9 cellular contexts compared by ENCODE assay signal in genomic region chr2:47300609-47301276, GRCh38.
DNase-seq lines count a peak whose midpoint lies in the region; ATAC-seq, FAIRE-seq and TF ChIP-seq lines count a peak whose summit lies in the region.
"Had no signal": no experiment of that assay in that cellular context is flagged by ENCODE, and none has a peak within 500 bp of the region (broad histone marks: within the 10 kb centered on the region; RNA-seq: fewer than 3 reads in every experiment).

No MANE protein-coding gene starts in this region.

- peaks cover 11% of the 10 kb centered on the region for H3K4me1 ChIP-seq in osteoblast (ENCODE audit: insufficient read depth, low read length)
- no peaks in the 10 kb centered on the region for H3K4me1 ChIP-seq in kidney (ENCODE audit: control insufficient read depth in 1 of 2, insufficient read depth in 1 of 2, low read depth in 1 of 2, low read length in 2 of 2)

- peak; percentile 74 for ATAC-seq in HG03108 (IDR thresholded peaks at IDR 0.05; ENCODE audit: unreplicated experiment)

- no peak for FAIRE-seq in kidney (lab: Jason Lieb, UNC)

- intact Hi-C loops in kidney (cut with DNase I): no loop called here

- H3K4me2 ChIP-seq in SU-DHL-6 (ENCODE audit: low read depth, low read length, poor library complexity, severe bottlenecking): peak overlapping the region; percentile 49
- no peak overlapping the region for H3K4me2 ChIP-seq in osteoblast (ENCODE audit: insufficient read depth, low read length)

- H3K27ac ChIP-seq in SU-DHL-6 (ENCODE audit: low read depth, low read length) (peak overlapping the region; percentile 81), osteoblast (ENCODE audit: low read depth, low read length) (no peak overlapping the region), kidney (ENCODE audit: low read depth in 2 of 2, low read length in 2 of 2) (no peak overlapping the region)
- H3K27ac ChIP-seq: 22Rv1 had no signal

- TF ChIP-seq CTCF in SU-DHL-6 (IDR thresholded peaks at IDR 0.05; ENCODE audit: insufficient read depth, low read length, poor library complexity, severe bottlenecking): no peak
- TF ChIP-seq CTCF in osteoblast (IDR thresholded peaks at IDR 0.05; ENCODE audit: extremely low read depth, low read depth, low read length): no peak
- TF ChIP-seq CTCF in kidney (IDR thresholded peaks at IDR 0.05; ENCODE audit: borderline replicate concordance, extremely low read depth, insufficient read depth): no peak

- H3K36me3 ChIP-seq in SU-DHL-6 (ENCODE audit: low read length): no peaks in the 10 kb centered on the region
- H3K36me3 ChIP-seq in osteoblast (ENCODE audit: insufficient read depth, low read length): no peaks in the 10 kb centered on the region
- H3K36me3 ChIP-seq in kidney (ENCODE audit: control insufficient read depth in 1 of 2, insufficient read depth in 2 of 2, low read length in 2 of 2): no peaks in the 10 kb centered on the region

- peak overlapping the region; percentile 3 for H3K4me3 ChIP-seq in SU-DHL-6 (ENCODE audit: insufficient read depth, low read length, poor library complexity, severe bottlenecking)
- no peak overlapping the region for H3K4me3 ChIP-seq in osteoblast (ENCODE audit: insufficient read depth, low read length)
- H3K4me3 ChIP-seq in kidney (ENCODE audit: low read length in 2 of 2): no peak overlapping the region

- H4K20me1 ChIP-seq in SU-DHL-6 (ENCODE audit: low read depth, low read length): no peaks in the 10 kb centered on the region
- no peaks in the 10 kb centered on the region for H4K20me1 ChIP-seq in osteoblast (ENCODE audit: insufficient read depth, low read length)

- H3K79me2 ChIP-seq in SU-DHL-6 (ENCODE audit: insufficient read depth, low read length) (no peaks in the 10 kb centered on the region), osteoblast (ENCODE audit: insufficient read depth, low read length) (no peaks in the 10 kb centered on the region)

- H3K27me3 ChIP-seq in SU-DHL-6 (ENCODE audit: low read length) (no peaks in the 10 kb centered on the region), osteoblast (ENCODE audit: insufficient read depth, low read length) (no peaks in the 10 kb centered on the region)

- no peaks in the 10 kb centered on the region for H3K9me2 ChIP-seq in SU-DHL-6 (replicated peaks; ENCODE audit: insufficient read depth, low read length)

- peaks cover 23% of the 10 kb centered on the region for H3F3A ChIP-seq in SU-DHL-6 (ENCODE audit: insufficient read depth)

- peak; percentile 7 for DNase-seq in DMS53 (lab: John Stamatoyannopoulos, UW)
- DNase-seq in DMS53 treated with DMSO at 0.1 percent for 48 hours (lab: John Stamatoyannopoulos, UW; ENCODE audit: unreplicated experiment): no peak
- peak; percentile 32 for DNase-seq in superior temporal gyrus (ENCODE audit: extremely low spot score)
- DNase-seq in osteoblast (ENCODE audit: insufficient read length, low spot score, missing footprints): no peak
- no peak for DNase-seq in kidney
- DNase-seq in NCI-H748 (lab: John Stamatoyannopoulos, UW; ENCODE audit: unreplicated experiment): no peak

- H2AFZ ChIP-seq in SU-DHL-6 (ENCODE audit: low read depth, low read length, severe bottlenecking) (peak overlapping the region; percentile 5), osteoblast (ENCODE audit: low read length) (no peak overlapping the region)

- H3K9ac ChIP-seq in SU-DHL-6 (ENCODE audit: low read length): peak overlapping the region; percentile 31
- H3K9ac ChIP-seq in kidney (ENCODE audit: low read length in 2 of 2): no peak overlapping the region

- H3K9me3 ChIP-seq in SU-DHL-6 (ENCODE audit: insufficient read depth, low read length) (no peaks in the 10 kb centered on the region), osteoblast (ENCODE audit: low read depth, low read length) (no peaks in the 10 kb centered on the region), kidney (ENCODE audit: control insufficient read depth in 1 of 2, low read length in 2 of 2) (no peaks in the 10 kb centered on the region)

Comparison
In these comparisons a context has a peak if more than half of its experiments do, and no peak if none do; other contexts are left out.
1. DNase-seq: peak in DMS53 (single experiment) and superior temporal gyrus (single experiment); none in DMS53 treated with DMSO at 0.1 percent for 48 hours (single experiment), osteoblast (single experiment), kidney (single experiment) and NCI-H748 (single experiment).